ENCODE assay signal across 8 cellular contexts in genomic region chr22:50341977-50342650, GRCh38. TPM values are rescaled to one million over a fixed set of nuclear protein-coding genes. Genes with fewer than 3 reads are reported as not detected.
DNase-seq lines count a peak whose midpoint lies in the region; ATAC-seq and TF ChIP-seq lines count a peak whose summit lies in the region.

No MANE protein-coding gene starts in this region.

- H3K4me1 ChIP-seq in trophoblast cell (ENCODE audit: control insufficient read depth in 1 of 2, insufficient read depth in 2 of 2, low read length in 2 of 2) (peaks cover 3% of the 10 kb centered on the region in 2 experiments), thyroid gland (peaks cover 3 to 11% of the 10 kb centered on the region in 2 donors)

- H3K9me3 Mint-ChIP-seq in activated naive CD8-positive, alpha-beta T cell treated with anti-CD3 and anti-CD28 coated beads, Interleukin-2, amount 50 U/mL, for 24 hours, result no peaks in the 10 kb centered on the region

- no peak overlapping the region for H3K4ac ChIP-seq in trophoblast cell (ENCODE audit: low read depth, low read length)

- ATAC-seq in GM21717 (IDR thresholded peaks at IDR 0.05; ENCODE audit: unreplicated experiment), result peak; percentile 59
- peak; percentile 53 for ATAC-seq in activated naive CD8-positive, alpha-beta T cell treated with anti-CD3 and anti-CD28 coated beads, Interleukin-2, amount 50 U/mL, for 24 hours

- H2AFZ ChIP-seq in trophoblast cell (ENCODE audit: insufficient read depth, low read length, poor library complexity), result no peak overlapping the region

- no peaks in the 10 kb centered on the region for H3K36me3 Mint-ChIP-seq in activated naive CD8-positive, alpha-beta T cell treated with anti-CD3 and anti-CD28 coated beads, Interleukin-2, amount 50 U/mL, for 24 hours (ENCODE audit: low read depth)

- H3K36me3 ChIP-seq in trophoblast cell (ENCODE audit: control insufficient read depth in 1 of 2, insufficient read depth in 2 of 2, low read length in 2 of 2), result peaks cover 2 to 3% of the 10 kb centered on the region in 2 experiments
- no peaks in the 10 kb centered on the region for H3K36me3 ChIP-seq in thyroid gland

- no peak overlapping the region for H3K14ac ChIP-seq in trophoblast cell (ENCODE audit: low read length)

- intact Hi-C loops in cardiac septum (cut with DNase I), result loop anchor here (1.0 to 2.0 kb wide), 2 partner anchors 66 to 89 kb away; no protein-coding TSS in a partner anchor
- intact Hi-C loops in thyroid gland (cut with DNase I), result loop anchor here (5.0 kb wide), 1 partner anchor 90 kb away; the partner anchor contains the start of gene HDAC10

- peak overlapping the region; percentile 83 for H3K27ac Mint-ChIP-seq in activated naive CD8-positive, alpha-beta T cell treated with anti-CD3 and anti-CD28 coated beads, Interleukin-2, amount 50 U/mL, for 24 hours

- no peaks in the 10 kb centered on the region for H3K27me3 ChIP-seq in trophoblast cell (ENCODE audit: insufficient read depth, low read length)
- H3K27me3 ChIP-seq in thyroid gland, result no peaks in the 10 kb centered on the region

- H3K4me1 Mint-ChIP-seq in activated naive CD8-positive, alpha-beta T cell treated with anti-CD3 and anti-CD28 coated beads, Interleukin-2, amount 50 U/mL, for 24 hours, result peaks cover 12% of the 10 kb centered on the region

- H3K23ac ChIP-seq in trophoblast cell (ENCODE audit: low read length), result no peak overlapping the region

- no CpG with 5 or more reads among the region's 26 CpGs for whole genome bisulfite sequencing in trophoblast cell (ENCODE audit: extremely low coverage, insufficient coverage, insufficient read length)
- WGBS in thyroid gland, 2 donors, result 9 to 12% methylated on average over 9 to 20 of the region's 26 CpGs

- peak overlapping the region; percentile 76 for H3K4me2 ChIP-seq in trophoblast cell (ENCODE audit: low read length)

- H3K9me3 ChIP-seq in trophoblast cell (ENCODE audit: insufficient read depth, low read depth, low read length), result peaks cover 32% of the 10 kb centered on the region
- H3K9me3 ChIP-seq in thyroid gland, result no peaks in the 10 kb centered on the region

- H3K4me3 ChIP-seq in trophoblast cell (ENCODE audit: low read depth, low read length), result no peak overlapping the region
- peak overlapping the region in 2 of 3 donors; percentile 2 to 86 for H3K4me3 ChIP-seq in thyroid gland (replicated peaks in 1 of 3)

- H2AK5ac ChIP-seq in trophoblast cell (ENCODE audit: low read length), result no peak overlapping the region

- no peak overlapping the region for H4K8ac ChIP-seq in trophoblast cell (ENCODE audit: low read depth, low read length)

- no peak overlapping the region for H2BK12ac ChIP-seq in trophoblast cell (ENCODE audit: low read length)

- peaks cover 6% of the 10 kb centered on the region for H3K79me1 ChIP-seq in trophoblast cell (ENCODE audit: low read length)

- H3K79me2 ChIP-seq in trophoblast cell (ENCODE audit: control insufficient read depth, insufficient read depth, low read length, poor library complexity), result peaks cover 5% of the 10 kb centered on the region

- H4K12ac ChIP-seq in trophoblast cell (ENCODE audit: low read depth, low read length), result no peak overlapping the region

- no peak overlapping the region for H3K9ac ChIP-seq in trophoblast cell (ENCODE audit: low read length)

- H2BK120ac ChIP-seq in trophoblast cell (ENCODE audit: insufficient read depth, low read length, poor library complexity), result no peak overlapping the region

- no peaks in the 10 kb centered on the region for H3K27me3 Mint-ChIP-seq in activated naive CD8-positive, alpha-beta T cell treated with anti-CD3 and anti-CD28 coated beads, Interleukin-2, amount 50 U/mL, for 24 hours

- no peak for TF ChIP-seq POLR2A in thyroid gland (IDR thresholded peaks at IDR 0.05)

- H3K4me3 Mint-ChIP-seq in activated naive CD8-positive, alpha-beta T cell treated with anti-CD3 and anti-CD28 coated beads, Interleukin-2, amount 50 U/mL, for 24 hours, result peak overlapping the region; percentile 78

- DNase-seq in COLO829 (ENCODE audit: low spot score) (peak; percentile 82), MV-4-11 (lab: John Stamatoyannopoulos, UW) (peak; percentile 80), T follicular helper cell (ENCODE audit: low read depth) (peak; percentile 82), cardiac septum (ENCODE audit: low spot score) (peak; percentile 92), trophoblast cell (peak; percentile 84 to 97), thyroid gland (peak; percentile 87 to 93)
- peak; percentile 94 for DNase-seq in activated naive CD8-positive, alpha-beta T cell treated with anti-CD3 and anti-CD28 coated beads, Interleukin-2, amount 50 U/mL, for 24 hours

- H3K27ac ChIP-seq in trophoblast cell (ENCODE audit: low read depth, low read length), result peak overlapping the region; percentile 67
- peak overlapping the region in 2 of 3 donors; percentile 11 to 69 for H3K27ac ChIP-seq in thyroid gland

- no peak overlapping the region for H2BK5ac ChIP-seq in trophoblast cell (ENCODE audit: low read depth, low read length, poor library complexity)

- TF ChIP-seq CTCF in thyroid gland (IDR thresholded peaks at IDR 0.05), result peak; percentile 93 to 99 (median 94)

- no peak overlapping the region for H3K18ac ChIP-seq in trophoblast cell (ENCODE audit: low read length)

- H4K91ac ChIP-seq in trophoblast cell (ENCODE audit: low read depth, low read length), result no peak overlapping the region

RNA-seq across cellular contexts. Expression of gene PPP6R2, which starts 1.0 kb away (rescaled TPM):
- total RNA-seq in cardiac septum (37.1 TPM), thyroid gland (100 to 1,000 TPM in 1 of 4 donors, 10 to 100 TPM in 3; 65.7 to 103 (median 74.0) TPM)
- 25.5 and 25.7 TPM in 2 replicates for polyA plus RNA-seq in trophoblast cell (2013)

RNA-seq across cellular contexts. Expression of gene DENND6B, which starts 15.3 kb away (rescaled TPM):
- total RNA-seq in cardiac septum (2.8 TPM), thyroid gland (10 to 100 TPM in 2 of 4 donors, 1 to 10 TPM in 2; 4.3 to 14.3 (median 9.3) TPM)
- 0.97 and 1.2 TPM in 2 replicates for polyA plus RNA-seq in trophoblast cell (2013)

RNA-seq across cellular contexts. Expression of gene PLXNB2, which starts 34.7 kb away (rescaled TPM):
- total RNA-seq in cardiac septum, result 85.7 TPM
- 61.9 and 66.1 TPM in 2 replicates for polyA plus RNA-seq in trophoblast cell (2013)
- 100 to 1,000 TPM; 143 to 266 (median 215) TPM for total RNA-seq in thyroid gland
